29 cellular contexts compared by ENCODE assay signal in genomic region chr13:57507752-57508463, GRCh38.
"Had no signal": no experiment of that assay in that cellular context is flagged by ENCODE, and none has a peak within 500 bp of the region (broad histone marks: within the 10 kb centered on the region; RNA-seq: fewer than 3 reads in every experiment).

No MANE protein-coding gene starts in this region.

- H3K27me3 Mint-ChIP-seq: dendritic cell treated with granulocyte-macrophage colony-stimulating factor and Interleukin-4, amounts not matched to agents 40 ng/mL and 50 ng/mL, for 4 days; effector memory CD8-positive, alpha-beta T cell had no signal

- ATAC-seq: effector memory CD8-positive, alpha-beta T cell; esophagus mucosa; foreskin keratinocyte; gastrocnemius medialis; gastroesophageal sphincter; heart left ventricle; heart right ventricle had no signal

- H3K4me3 ChIP-seq: colonic mucosa, coronary artery, dorsolateral prefrontal cortex, esophagus muscularis mucosa, esophagus squamous epithelium, gastrocnemius medialis, gastroesophageal sphincter, heart left ventricle, heart right ventricle had no signal

- H3K9me3 ChIP-seq: colonic mucosa, esophagus muscularis mucosa, esophagus squamous epithelium, gastrocnemius medialis, gastroesophageal sphincter, heart left ventricle had no signal

- H3K36me3 ChIP-seq: colonic mucosa, esophagus muscularis mucosa, esophagus squamous epithelium, gastrocnemius medialis, gastroesophageal sphincter, heart left ventricle, heart right ventricle had no signal

- FAIRE-seq: colon, endometrium, endothelial cell of umbilical vein, frontal cortex had no signal

- H3K9me3 Mint-ChIP-seq: endodermal cell had no signal

- H3K27me3 ChIP-seq: colonic mucosa, dorsolateral prefrontal cortex, esophagus muscularis mucosa, esophagus squamous epithelium, foreskin keratinocyte, gastrocnemius medialis, gastroesophageal sphincter, heart left ventricle, heart right ventricle had no signal

- H3K27ac Mint-ChIP-seq: dendritic cell treated with granulocyte-macrophage colony-stimulating factor and Interleukin-4, amounts not matched to agents 40 ng/mL and 50 ng/mL, for 4 days; effector memory CD8-positive, alpha-beta T cell; endodermal cell had no signal

- H3K27ac ChIP-seq: colonic mucosa, coronary artery, dorsolateral prefrontal cortex, epithelial cell of prostate, esophagus muscularis mucosa, esophagus squamous epithelium, foreskin keratinocyte, gastrocnemius medialis, gastroesophageal sphincter, heart left ventricle, heart right ventricle had no signal

- DNase-seq: colonic mucosa; cortex of kidney; dermis blood vessel endothelial cell; dorsolateral prefrontal cortex; effector CD4-positive, alpha-beta T cell; effector CD8-positive, alpha-beta T cell; effector memory CD4-positive, alpha-beta T cell; effector memory CD8-positive, alpha-beta T cell; endodermal cell; erythroblast; esophagus squamous epithelium; foreskin fibroblast; foreskin keratinocyte; foreskin melanocyte; gastrocnemius medialis; glutamatergic neuron; head of caudate nucleus; heart left ventricle; heart right ventricle had no signal

- H3K4me3 Mint-ChIP-seq: dendritic cell treated with granulocyte-macrophage colony-stimulating factor and Interleukin-4, amounts not matched to agents 40 ng/mL and 50 ng/mL, for 4 days; effector memory CD8-positive, alpha-beta T cell; endodermal cell had no signal

- H3K4me1 ChIP-seq: colonic mucosa, esophagus muscularis mucosa, esophagus squamous epithelium, foreskin keratinocyte, gastrocnemius medialis, gastroesophageal sphincter, heart left ventricle, heart right ventricle had no signal
